21 cellular contexts compared by ENCODE assay signal in the genomic region with DNA sequence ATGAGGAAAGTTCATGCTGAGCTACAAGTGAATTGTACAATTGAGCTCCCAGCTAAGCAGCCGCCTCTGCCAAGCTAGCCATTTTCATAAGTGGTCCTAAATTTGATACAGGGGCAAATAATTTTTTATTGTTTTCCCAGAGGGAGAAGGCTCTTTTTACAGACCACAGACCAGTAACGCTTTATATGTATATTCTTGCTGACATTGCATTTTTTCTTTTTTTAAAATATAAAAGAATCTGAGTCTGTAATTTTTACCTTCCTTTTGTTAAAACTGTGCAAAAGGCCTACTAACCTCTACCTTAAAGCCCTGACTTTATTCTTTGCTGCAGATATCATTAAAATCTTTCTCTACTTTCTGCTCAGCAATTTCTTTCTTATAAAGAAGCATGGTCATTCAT.
"Had no signal": no experiment of that assay in that cellular context is flagged by ENCODE, and none has a peak within 500 bp of the region (broad histone marks: within the 10 kb centered on the region; RNA-seq: fewer than 3 reads in every experiment).

No MANE protein-coding gene starts in this region.

- DNase-seq: activated CD4-positive, alpha-beta T cell treated with anti-CD3 and anti-CD28 coated beads, Interleukin-2, amount 50 U/mL, for 4 hours; activated CD8-positive, alpha-beta memory T cell treated with anti-CD3 and anti-CD28 coated beads for 24 hours; activated CD8-positive, alpha-beta memory T cell treated with anti-CD3 and anti-CD28 coated beads, Interleukin-2, amount 50 U/mL, for 4 hours; activated T-cell treated with anti-CD3 and anti-CD28 coated beads, Interleukin-2, amount 50 U/mL, for 24 hours; aorta; dermis blood vessel endothelial cell; effector CD8-positive, alpha-beta T cell; erythroblast; foreskin fibroblast; heart right ventricle; left colon; ovary; psoas muscle; stimulated activated CD4-positive, alpha-beta T cell treated with anti-CD3 and anti-CD28 coated beads, Interleukin-4, amount 100 ng/mL, for 24 hours; stimulated activated naive CD4-positive, alpha-beta T cell treated with Interleukin-2 at 50 U/mL for 16 hours; upper lobe of left lung had no signal

- H3K27me3 ChIP-seq: heart right ventricle, ovary, upper lobe of left lung had no signal

- H3K36me3 ChIP-seq: heart right ventricle, ovary, right atrium auricular region, upper lobe of left lung had no signal

- H3K9me3 ChIP-seq: heart right ventricle, ovary, psoas muscle, right atrium auricular region, upper lobe of left lung had no signal

- ATAC-seq: activated naive CD4-positive, alpha-beta T cell treated with anti-CD3 and anti-CD28 coated beads, Interleukin-2, amount 50 U/mL, for 72 hours; activated T-helper 17 cell treated with anti-CD3 and anti-CD28 coated beads, Interleukin-2, amount 50 U/mL, for 72 hours; heart right ventricle; left colon; natural killer cell treated with Interleukin-12 subunit alpha and Interleukin-12 subunit beta and Interleukin-15 and Interleukin-18, amount 100 ng/mL, for 72 hours; psoas muscle; WTC11 had no signal

- H3K4me1 ChIP-seq: heart right ventricle, psoas muscle, right atrium auricular region, upper lobe of left lung had no signal

- H3K27ac ChIP-seq: heart right ventricle, ovary, psoas muscle, right atrium auricular region, upper lobe of left lung had no signal

- H3K4me3 ChIP-seq: heart right ventricle, ovary, psoas muscle, right atrium auricular region, upper lobe of left lung had no signal
